ENCODE assay signal across 8 cellular contexts in the genomic region with DNA sequence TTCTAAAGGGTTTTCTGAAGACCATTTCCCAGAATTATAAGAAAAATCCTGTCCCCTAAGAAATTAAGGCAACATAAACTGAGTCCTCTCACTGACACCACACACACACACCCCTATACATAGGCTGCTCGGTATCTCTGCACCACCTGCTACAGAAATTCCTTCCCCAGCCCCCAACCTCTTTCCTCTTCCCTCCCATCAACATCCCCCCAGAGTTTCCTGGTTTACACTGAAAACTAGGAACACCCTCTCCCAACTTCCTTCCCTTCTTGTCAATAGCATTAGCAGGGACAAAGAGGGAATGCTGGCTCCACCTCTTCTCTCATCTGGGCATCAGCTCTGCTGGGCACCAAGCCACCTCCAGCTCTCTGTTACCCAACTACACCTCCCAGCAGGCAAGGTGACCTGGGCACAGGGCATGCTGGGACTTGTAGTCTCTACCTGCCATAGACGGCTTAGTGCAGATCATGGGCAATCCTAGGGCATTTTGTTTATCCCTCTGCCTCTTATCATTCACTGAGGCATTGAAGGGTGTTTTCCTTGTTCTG. TPM values are rescaled to one million over a fixed set of nuclear protein-coding genes. Genes with fewer than 3 reads are reported as not detected.
DNase-seq lines count a peak whose midpoint lies in the region; ATAC-seq and TF ChIP-seq lines count a peak whose summit lies in the region.

No MANE protein-coding gene starts in this region.

- H3K36me3 ChIP-seq in BE2C (no peaks in the 10 kb centered on the region), esophagus squamous epithelium (peaks cover 5 to 31% (median 10%) of the 10 kb centered on the region in 3 donors), subcutaneous abdominal adipose tissue (ENCODE audit: control insufficient read depth in 5 of 5, insufficient read depth in 5 of 5, low read length in 5 of 5) (peaks cover 0 to 36% (median 30%) of the 10 kb centered on the region in 5 donors)
- H3K36me3 ChIP-seq in naive thymus-derived CD4-positive, alpha-beta T cell (ENCODE audit: control insufficient read depth in 2 of 3, insufficient read depth in 3 of 3, low read length in 3 of 3) = no peaks in the 10 kb centered on the region

- H3K4me1 ChIP-seq in BE2C (no peaks in the 10 kb centered on the region; the same call in 1 of the 2 replicates), esophagus squamous epithelium (peaks cover 52 to 98% (median 82%) of the 10 kb centered on the region in 3 donors), subcutaneous abdominal adipose tissue (ENCODE audit: control insufficient read depth in 5 of 5, insufficient read depth in 5 of 5, low read length in 5 of 5) (peaks cover 20 to 96% (median 86%) of the 10 kb centered on the region in 5 donors)
- H3K4me1 ChIP-seq in naive thymus-derived CD4-positive, alpha-beta T cell (ENCODE audit: control insufficient read depth in 2 of 2, insufficient read depth in 2 of 2, low read length in 2 of 2) = peaks cover 4 to 8% of the 10 kb centered on the region in 2 donors

- CTCF ChIA-PET in naive thymus-derived CD4-positive, alpha-beta T cell (lab: Charles Lee) = interaction anchor here (0.8 to 13.7 kb wide), 11 partner anchors 9 to 290 kb away, joined by 3 to 264 read pairs (median 4); a partner anchor contains a TSS

- WGBS in esophagus squamous epithelium, 2 donors = 6 to 18% methylated on average over 2 of the region's 2 CpGs

- H3K9me3 Mint-ChIP-seq in activated T-cell treated with anti-CD3 and anti-CD28 coated beads, Interleukin-2, amount 50 U/mL, for 24 hours = no peaks in the 10 kb centered on the region
- no peaks in the 10 kb centered on the region for H3K9me3 Mint-ChIP-seq in naive thymus-derived CD4-positive, alpha-beta T cell

- H3K4me3 Mint-ChIP-seq in activated T-cell treated with anti-CD3 and anti-CD28 coated beads, Interleukin-2, amount 50 U/mL, for 24 hours = no peak overlapping the region
- H3K4me3 Mint-ChIP-seq in naive thymus-derived CD4-positive, alpha-beta T cell = peak overlapping the region in 4 of 10 donors; percentile 2 to 22 (median 15)

- peak overlapping the region; percentile 76 to 97 (median 88) for H3K27ac ChIP-seq in esophagus squamous epithelium
- H3K27ac ChIP-seq in naive thymus-derived CD4-positive, alpha-beta T cell (ENCODE audit: low read depth, low read length) = no peak overlapping the region
- H3K27ac ChIP-seq in subcutaneous abdominal adipose tissue (ENCODE audit: low read depth, low read length) = peak overlapping the region; percentile 93

- DNase-seq in BE2C = peak; percentile 67
- DNase-seq in NCI-H748 treated with DMSO at 0.1 percent for 48 hours (lab: John Stamatoyannopoulos, UW) = peak; percentile 17
- peak; percentile 64 for DNase-seq in activated T-cell treated with anti-CD3 and anti-CD28 coated beads, Interleukin-2, amount 50 U/mL, for 24 hours
- DNase-seq in esophagus squamous epithelium (lab: John Stamatoyannopoulos, UW) = peak; percentile 37
- DNase-seq in naive thymus-derived CD4-positive, alpha-beta T cell = peak in 7 of 9 donors; percentile 49 to 74 (median 62)

- no peak overlapping the region for H3K4me3 ChIP-seq in BE2C (ENCODE audit: low read depth, low read length)
- H3K4me3 ChIP-seq in esophagus squamous epithelium = peak overlapping the region in 1 of 4 donors; percentile 33
- H3K4me3 ChIP-seq in naive thymus-derived CD4-positive, alpha-beta T cell (ENCODE audit: low read length) = no peak overlapping the region
- peak overlapping the region in 4 of 5 donors; percentile 28 to 48 (median 39) for H3K4me3 ChIP-seq in subcutaneous abdominal adipose tissue (ENCODE audit: low read depth in 1 of 5, low read length in 5 of 5)

- H3K9me3 ChIP-seq in BE2C (no peaks in the 10 kb centered on the region), esophagus squamous epithelium (no peaks in the 10 kb centered on the region), subcutaneous abdominal adipose tissue (ENCODE audit: control insufficient read depth in 5 of 5, low read length in 5 of 5) (no peaks in the 10 kb centered on the region)
- H3K9me3 ChIP-seq in naive thymus-derived CD4-positive, alpha-beta T cell (ENCODE audit: control insufficient read depth in 2 of 3, low read length in 3 of 3) = no peaks in the 10 kb centered on the region

- intact Hi-C loops in esophagus squamous epithelium (cut with DNase I) = no loop called here
- intact Hi-C loops in naive thymus-derived CD4-positive, alpha-beta T cell (cut with micrococcal nuclease) = loop anchor here (2.0 to 10.0 kb wide), 5 partner anchors 19 to 340 kb away; a partner anchor contains a TSS

- H3K4me1 Mint-ChIP-seq in activated T-cell treated with anti-CD3 and anti-CD28 coated beads, Interleukin-2, amount 50 U/mL, for 24 hours (ENCODE audit: low read depth) = peaks cover 21% of the 10 kb centered on the region
- H3K4me1 Mint-ChIP-seq in naive thymus-derived CD4-positive, alpha-beta T cell = peaks cover 6 to 22% (median 16%) of the 10 kb centered on the region in 7 donors

- H3K9ac ChIP-seq in subcutaneous abdominal adipose tissue (ENCODE audit: low read length in 5 of 5) = peak overlapping the region in 3 of 5 donors; percentile 3 to 71 (median 70)

- H3K36me3 Mint-ChIP-seq in activated T-cell treated with anti-CD3 and anti-CD28 coated beads, Interleukin-2, amount 50 U/mL, for 24 hours (ENCODE audit: low read depth) = no peaks in the 10 kb centered on the region
- H3K36me3 Mint-ChIP-seq in naive thymus-derived CD4-positive, alpha-beta T cell = no peaks in the 10 kb centered on the region

- no peaks in the 10 kb centered on the region for H3K27me3 Mint-ChIP-seq in activated T-cell treated with anti-CD3 and anti-CD28 coated beads, Interleukin-2, amount 50 U/mL, for 24 hours
- peaks cover 0 to 3% (median 0%) of the 10 kb centered on the region in 5 donors for H3K27me3 Mint-ChIP-seq in naive thymus-derived CD4-positive, alpha-beta T cell

- TF ChIP-seq CTCF in BE2C (IDR thresholded peaks at IDR 0.05; ENCODE audit: low read depth, low read length) (no peak), esophagus squamous epithelium (IDR thresholded peaks at IDR 0.05) (peak in 1 of 6 experiments; percentile 9)

- H3K27me3 ChIP-seq in BE2C (no peaks in the 10 kb centered on the region; the same call in 1 of the 2 replicates), esophagus squamous epithelium (no peaks in the 10 kb centered on the region), subcutaneous abdominal adipose tissue (ENCODE audit: control insufficient read depth in 5 of 5, insufficient read depth in 4 of 5, low read length in 5 of 5) (no peaks in the 10 kb centered on the region)
- no peaks in the 10 kb centered on the region for H3K27me3 ChIP-seq in naive thymus-derived CD4-positive, alpha-beta T cell (ENCODE audit: control insufficient read depth in 2 of 2, insufficient read depth in 2 of 2, low read length in 2 of 2)

- TF ChIP-seq POLR2A in esophagus squamous epithelium (IDR thresholded peaks at IDR 0.05) = no peak

- H3K27ac Mint-ChIP-seq in activated T-cell treated with anti-CD3 and anti-CD28 coated beads, Interleukin-2, amount 50 U/mL, for 24 hours = peak overlapping the region; percentile 27
- H3K27ac Mint-ChIP-seq in naive thymus-derived CD4-positive, alpha-beta T cell = peak overlapping the region; percentile 2 to 80 (median 68)

- POLR2A ChIA-PET in naive thymus-derived CD4-positive, alpha-beta T cell (lab: Charles Lee) = interaction anchor here (0.6 to 3.1 kb wide), 7 partner anchors 18 to 232 kb away, joined by 3 to 22 read pairs (median 4); a partner anchor contains a TSS

- ATAC-seq in HG02678 (IDR thresholded peaks at IDR 0.05; ENCODE audit: unreplicated experiment) = peak; percentile 52
- ATAC-seq in naive thymus-derived CD4-positive, alpha-beta T cell = peak; percentile 89
- ATAC-seq in HG03342 (IDR thresholded peaks at IDR 0.05; ENCODE audit: unreplicated experiment) = no peak

RNA-seq across cellular contexts. Expression of a gene that starts 15.7 kb away (rescaled TPM):
- polyA plus RNA-seq in BE2C (2012; ENCODE audit: insufficient read depth, insufficient read length, low read depth) = 0.34 TPM
- 100 to 1,000 TPM in 2 of 4 donors, 10 to 100 TPM in 2; 67.8 to 210 (median 113) TPM for total RNA-seq in esophagus squamous epithelium
- 1 to 10 TPM in 2 of 5 experiments, under 1 TPM in 1, not detected in 2; 0.32 to 3.8 (median 1.1) TPM for total RNA-seq in naive thymus-derived CD4-positive, alpha-beta T cell
- polyA plus RNA-seq in naive thymus-derived CD4-positive, alpha-beta T cell = under 1 TPM; 0.25 to 0.81 TPM

RNA-seq across cellular contexts. Expression of a gene that starts 19.1 kb away (rescaled TPM):
- 47.1 TPM for polyA plus RNA-seq in BE2C (2012; ENCODE audit: insufficient read depth, insufficient read length, low read depth)
- 100 to 1,000 TPM; 137 to 229 (median 176) TPM for total RNA-seq in esophagus squamous epithelium
- 100 to 1,000 TPM; 133 to 275 (median 231) TPM for total RNA-seq in naive thymus-derived CD4-positive, alpha-beta T cell
- 100 to 1,000 TPM; 159 to 189 TPM for polyA plus RNA-seq in naive thymus-derived CD4-positive, alpha-beta T cell

RNA-seq across cellular contexts. Expression of a gene that starts 51.3 kb away (rescaled TPM):
- 151 TPM for polyA plus RNA-seq in BE2C (2012; ENCODE audit: insufficient read depth, insufficient read length, low read depth)
- 10 to 100 TPM; 35.9 to 62.7 (median 47.5) TPM for total RNA-seq in esophagus squamous epithelium
- 10 to 100 TPM; 16.1 to 74.8 (median 17.9) TPM for total RNA-seq in naive thymus-derived CD4-positive, alpha-beta T cell
- polyA plus RNA-seq in naive thymus-derived CD4-positive, alpha-beta T cell = 10 to 100 TPM; 10.7 to 16.8 TPM

Comparison
In these comparisons a context has a peak if more than half of its experiments do, and no peak if none do; other contexts are left out.
1. DNase-seq: peak in every context shown above with its lines; median percentile 67 in BE2C; 64 in activated T-cell treated with anti-CD3 and anti-CD28 coated beads, Interleukin-2, amount 50 U/mL, for 24 hours; 62 in naive thymus-derived CD4-positive, alpha-beta T cell; 37 in esophagus squamous epithelium; 17 in NCI-H748 treated with DMSO at 0.1 percent for 48 hours.
2. H3K4me3 ChIP-seq: peak in subcutaneous abdominal adipose tissue (4 of 5); none in BE2C (single experiment) and naive thymus-derived CD4-positive, alpha-beta T cell (single experiment).
3. RNA of a gene that starts 15.7 kb away (total RNA-seq): 67.8 to 210 TPM in esophagus squamous epithelium; 0.32 to 3.8 TPM in naive thymus-derived CD4-positive, alpha-beta T cell; every median in the first group is over 10 times any median in the second.